11 cellular contexts compared by ENCODE assay signal in the genomic region with DNA sequence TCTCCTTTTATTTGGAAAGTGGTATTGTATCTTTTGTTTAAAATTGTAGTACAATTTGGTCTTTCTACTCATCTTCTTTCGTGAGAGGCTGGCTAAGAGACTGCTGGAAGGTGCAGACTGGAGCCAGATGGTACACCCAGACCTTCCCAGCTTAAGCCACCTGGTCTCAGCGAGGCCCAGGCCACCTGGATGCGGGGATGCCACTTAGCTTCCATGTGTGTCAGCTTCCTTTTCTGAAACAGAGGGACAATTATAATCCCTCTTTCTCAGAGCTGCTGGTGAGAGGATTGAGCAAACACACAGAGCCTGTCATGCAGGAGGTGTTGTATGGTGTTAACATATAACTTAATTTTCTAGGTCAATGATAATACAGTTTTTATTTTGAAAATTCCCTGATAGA. TPM values are rescaled to one million over a fixed set of nuclear protein-coding genes. Genes with fewer than 3 reads are reported as not detected.
DNase-seq lines count a peak whose midpoint lies in the region; ATAC-seq and TF ChIP-seq lines count a peak whose summit lies in the region.
"Had no signal": no experiment of that assay in that cellular context is flagged by ENCODE, and none has a peak within 500 bp of the region (broad histone marks: within the 10 kb centered on the region; RNA-seq: fewer than 3 reads in every experiment).

No MANE protein-coding gene starts in this region.

- no peak overlapping the region for H2AFZ ChIP-seq in GM23248

- TF ChIP-seq CTCF in body of pancreas (IDR thresholded peaks at IDR 0.05) (no peak), stomach (IDR thresholded peaks at IDR 0.05) (no peak)

- H3K27ac ChIP-seq in body of pancreas (peak overlapping the region in 3 of 4 donors; percentile 24 to 87 (median 29)), stomach (peak overlapping the region; percentile 7 to 84 (median 39)), GM23248 (no peak overlapping the region)

- no peak for TF ChIP-seq POLR2A in body of pancreas (IDR thresholded peaks at IDR 0.05)
- TF ChIP-seq POLR2A in stomach (IDR thresholded peaks at IDR 0.05): no peak

- H3K27me3 ChIP-seq in body of pancreas (no peaks in the 10 kb centered on the region), stomach (no peaks in the 10 kb centered on the region), GM23248 (replicated peaks; ENCODE audit: insufficient read depth) (no peaks in the 10 kb centered on the region)

- intact Hi-C loops in body of pancreas (cut with DNase I) (no loop called here), stomach (cut with DNase I; ENCODE audit: low total_unique reads) (no loop called here)

- peak; percentile 57 to 70 for DNase-seq in NCI-H2081 (lab: John Stamatoyannopoulos, UW)
- DNase-seq in NCI-H2081 treated with DMSO at 0.1 percent for 48 hours (lab: John Stamatoyannopoulos, UW): no peak
- peak; percentile 82 for DNase-seq in NCI-H2171 treated with DMSO at 0.1 percent for 48 hours (lab: John Stamatoyannopoulos, UW)
- peak in 1 of 4 donors; percentile 33 for DNase-seq in body of pancreas
- no peak for DNase-seq in stomach
- DNase-seq in GM23248: no peak
- DNase-seq: activated CD8-positive, alpha-beta memory T cell treated with anti-CD3 and anti-CD28 coated beads, Interleukin-2, amount 10 ng/mL, durations not matched to agents 7 days and 5 days; activated naive CD4-positive, alpha-beta T cell; NK-92 treated with Interleukin-12 subunit alpha and Interleukin-12 subunit beta, amount 100 ng/mL, for 24 hours had no signal

- no peaks in the 10 kb centered on the region for H4K20me1 ChIP-seq in GM23248 (ENCODE audit: insufficient read depth)

- H3K79me2 ChIP-seq in GM23248 (ENCODE audit: insufficient read depth): peaks cover 87% of the 10 kb centered on the region

- H3K36me3 ChIP-seq in body of pancreas (replicated peaks in 1 of 2; ENCODE audit: insufficient read depth in 1 of 2, low read depth in 2 of 2) (no peaks in the 10 kb centered on the region), stomach (peaks cover 0 to 20% (median 14%) of the 10 kb centered on the region in 4 donors), GM23248 (ENCODE audit: low read depth) (peaks cover 7% of the 10 kb centered on the region; the same call in 1 of the 2 replicates)

- H3K4me1 ChIP-seq in body of pancreas (peaks cover 53% of the 10 kb centered on the region), stomach (peaks cover 18 to 82% (median 46%) of the 10 kb centered on the region in 4 donors), GM23248 (ENCODE audit: insufficient read depth) (peaks cover 1% of the 10 kb centered on the region)

- H3K9me3 ChIP-seq in body of pancreas (no peaks in the 10 kb centered on the region), stomach (no peaks in the 10 kb centered on the region), GM23248 (ENCODE audit: low read depth) (no peaks in the 10 kb centered on the region)

- no peak overlapping the region for H3K9ac ChIP-seq in GM23248

- no peak for ATAC-seq in body of pancreas
- ATAC-seq in GM21786 (IDR thresholded peaks at IDR 0.05; ENCODE audit: unreplicated experiment): no peak
- ATAC-seq in HG03095 (IDR thresholded peaks at IDR 0.05; ENCODE audit: unreplicated experiment): no peak
- ATAC-seq: activated CD8-positive, alpha-beta memory T cell treated with anti-CD3 and anti-CD28 coated beads, Interleukin-2, amount 10 ng/mL, durations not matched to agents 7 days and 5 days had no signal

- in situ Hi-C loops in GM23248 (cut with MboI): no loop called here

- TF ChIP-seq EP300 in stomach (IDR thresholded peaks at IDR 0.05): no peak

- no peaks in the 10 kb centered on the region for H3K9me2 ChIP-seq in GM23248 (ENCODE audit: insufficient read depth)

- no peak overlapping the region for H3K4me2 ChIP-seq in GM23248 (ENCODE audit: unreplicated experiment)

- H3K4me3 ChIP-seq in body of pancreas: no peak overlapping the region
- H3K4me3 ChIP-seq in stomach: no peak overlapping the region
- H3K4me3 ChIP-seq in GM23248: no peak overlapping the region

- H3F3A ChIP-seq in GM23248 (ENCODE audit: insufficient read depth): peaks cover 1% of the 10 kb centered on the region

- 65 to 80% methylated on average over 3 of the region's 3 CpGs for WGBS in body of pancreas, 2 donors
- WGBS in stomach, 5 donors: 63 to 77% (median 66%) methylated on average over 3 of the region's 3 CpGs
- WGBS in GM23248 (ENCODE audit: low coverage in 1 of 2, low lambda C conversion rate in 2 of 2, missing lambda C conversion rate in 2 of 2), 2 experiments: 96 to 100% methylated on average over 3 of the region's 3 CpGs

RNA-seq across cellular contexts. Expression of a gene that starts 17.4 kb away (rescaled TPM):
- total RNA-seq in body of pancreas (10 to 100 TPM; 30.1 to 44.2 TPM), stomach (100 to 1,000 TPM in 3 of 5 donors, 10 to 100 TPM in 2; 54.2 to 260 (median 108) TPM)
- polyA plus RNA-seq in stomach (10 to 100 TPM; 15.8 to 35.6 (median 20.0) TPM), GM23248 (2016; fragmentation: Nextera tagmentation; extraction: Ambion mirVana) (30.9 and 39.7 TPM in 2 replicates)
- total RNA-seq in GM23248 (2014; rRNA removed; shearing (Covaris generic)): 39.0 and 45.9 TPM in 2 replicates

RNA-seq across cellular contexts. Expression of a gene that starts 57.7 kb away (rescaled TPM):
- total RNA-seq in body of pancreas: 100 to 1,000 TPM; 226 to 271 TPM
- 100 to 1,000 TPM in 4 of 5 donors, 10 to 100 TPM in 1; 88.7 to 603 (median 272) TPM for total RNA-seq in stomach
- 100 to 1,000 TPM; 104 to 169 (median 164) TPM for polyA plus RNA-seq in stomach
- total RNA-seq in GM23248 (2014; rRNA removed; shearing (Covaris generic)): 480 and 499 TPM in 2 replicates
- polyA plus RNA-seq in GM23248 (2016; fragmentation: Nextera tagmentation; extraction: Ambion mirVana): 512 and 518 TPM in 2 replicates

RNA-seq across cellular contexts. Expression of a gene that starts 58.0 kb away (rescaled TPM):
- total RNA-seq in body of pancreas (100 to 1,000 TPM; 501 to 612 TPM), stomach (100 to 1,000 TPM; 350 to 752 (median 530) TPM)
- polyA plus RNA-seq in stomach (100 to 1,000 TPM; 171 to 207 (median 173) TPM), GM23248 (2016; fragmentation: Nextera tagmentation; extraction: Ambion mirVana) (602 and 613 TPM in 2 replicates)
- total RNA-seq in GM23248 (2014; rRNA removed; shearing (Covaris generic)): 707 and 711 TPM in 2 replicates

Comparison
In these comparisons a context has a peak if more than half of its experiments do, and no peak if none do; other contexts are left out.
1. DNase-seq: peak in NCI-H2081 (2 of 2) and NCI-H2171 treated with DMSO at 0.1 percent for 48 hours (single experiment); none in NCI-H2081 treated with DMSO at 0.1 percent for 48 hours (single experiment), stomach (single experiment) and GM23248 (single experiment).